ENCODE assay signal across 17 cellular contexts in genomic region chr5:149496166-149496565, GRCh38. TPM values are rescaled to one million over a fixed set of nuclear protein-coding genes. Genes with fewer than 3 reads are reported as not detected.
DNase-seq lines count a peak whose midpoint lies in the region; ATAC-seq, FAIRE-seq and TF ChIP-seq lines count a peak whose summit lies in the region.
"Had no signal": no experiment of that assay in that cellular context is flagged by ENCODE, and none has a peak within 500 bp of the region (broad histone marks: within the 10 kb centered on the region; RNA-seq: fewer than 3 reads in every experiment).

No MANE protein-coding gene starts in this region.

- FAIRE-seq in K562 (lab: Jason Lieb, UNC), result no peak
- no peak for FAIRE-seq in GM12892 (lab: Jason Lieb, UNC)

- H3K4me1 Mint-ChIP-seq in GM23338, result peaks cover 48% of the 10 kb centered on the region
- H3K4me1 Mint-ChIP-seq in natural killer cell treated with Interleukin-12 subunit alpha and Interleukin-12 subunit beta and Interleukin-15 and Interleukin-18, amount 100 ng/mL, for 72 hours (ENCODE audit: low read depth in 2 of 2), result peaks cover 0 to under 1% of the 10 kb centered on the region in 2 donors
- H3K4me1 Mint-ChIP-seq: central memory CD8-positive, alpha-beta T cell had no signal

- CTCF ChIA-PET in K562 (lab: Yijun Ruan, JAX; ENCODE audit: low intra/inter-chr PET ratio), result no interaction called here

- H3K4me2 ChIP-seq in GM23338 (peak overlapping the region; percentile 19), K562 (ENCODE audit: insufficient read depth, low read length) (no peak overlapping the region), mesenchymal stem cell (ENCODE audit: low read length, poor library complexity, severe bottlenecking) (no peak overlapping the region)

- ATAC-seq in GM23338 (no peak), K562 (no peak)
- ATAC-seq in natural killer cell treated with Interleukin-12 subunit alpha and Interleukin-12 subunit beta and Interleukin-15 and Interleukin-18, amount 100 ng/mL, for 72 hours, result no peak
- ATAC-seq: CD8-positive, alpha-beta T cell; Right ventricle myocardium inferior had no signal

- in situ Hi-C loops in K562 (cut with MboI) (no loop called here), ACHN (cut with HindIII; ENCODE audit: low pct_ligation_motif_present, low pct_unique_long_range_greater_than_20kb, low sequenced_read_pairs) (no loop called here)

- no peak overlapping the region for H3K4ac ChIP-seq in mesenchymal stem cell (ENCODE audit: low read depth in 1 of 2, low read length in 2 of 2)

- H3F3A ChIP-seq in GM23338 (replicated peaks; ENCODE audit: low read depth), result no peaks in the 10 kb centered on the region

- H3K27me3 Mint-ChIP-seq in GM23338 (ENCODE audit: insufficient read depth, low read depth, poor library complexity), result peaks cover 2% of the 10 kb centered on the region
- H3K27me3 Mint-ChIP-seq in natural killer cell treated with Interleukin-12 subunit alpha and Interleukin-12 subunit beta and Interleukin-15 and Interleukin-18, amount 100 ng/mL, for 72 hours, result no peaks in the 10 kb centered on the region
- H3K27me3 Mint-ChIP-seq: central memory CD8-positive, alpha-beta T cell had no signal

- no peak overlapping the region for H3K18ac ChIP-seq in mesenchymal stem cell (ENCODE audit: low read depth in 1 of 2, low read length in 2 of 2)

- peaks cover 53% of the 10 kb centered on the region for H3K36me3 Mint-ChIP-seq in GM23338 (ENCODE audit: low read depth)
- peaks cover 7% of the 10 kb centered on the region for H3K36me3 Mint-ChIP-seq in natural killer cell treated with Interleukin-12 subunit alpha and Interleukin-12 subunit beta and Interleukin-15 and Interleukin-18, amount 100 ng/mL, for 72 hours

- H3K9me3 ChIP-seq in K562 (replicated peaks; ENCODE audit: control insufficient read depth, insufficient read depth, low read depth, low read length) (no peaks in the 10 kb centered on the region), mesenchymal stem cell (ENCODE audit: control insufficient read depth, low read length) (no peaks in the 10 kb centered on the region)

- H3K4me1 ChIP-seq in GM23338 (ENCODE audit: insufficient read depth), result peaks cover 43% of the 10 kb centered on the region
- no peaks in the 10 kb centered on the region for H3K4me1 ChIP-seq in K562 (replicated peaks in 1 of 2; ENCODE audit: control insufficient read depth in 2 of 2, insufficient read depth in 2 of 2, low read length in 2 of 2)
- H3K4me1 ChIP-seq in mesenchymal stem cell (ENCODE audit: control insufficient read depth, insufficient read depth, low read depth, low read length), result peaks cover under 1% of the 10 kb centered on the region

- no peak overlapping the region for H2BK15ac ChIP-seq in mesenchymal stem cell (ENCODE audit: low read depth, poor library complexity, severe bottlenecking)

- no peak overlapping the region for H3K9ac ChIP-seq in K562 (ENCODE audit: insufficient read depth in 1 of 2, low read depth in 2 of 2, low read length in 2 of 2)
- peak overlapping the region; percentile 85 for H3K9ac ChIP-seq in mesenchymal stem cell (ENCODE audit: low read length)

- H2BK12ac ChIP-seq in mesenchymal stem cell (ENCODE audit: low read length in 2 of 2), result no peak overlapping the region

- no peak overlapping the region for H3K23ac ChIP-seq in mesenchymal stem cell (ENCODE audit: low read length in 2 of 2)

- intact Hi-C loops in K562 (cut with micrococcal nuclease), result no loop called here

- H2AFZ ChIP-seq in GM23338 (no peak overlapping the region), K562 (ENCODE audit: low read depth, low read length) (no peak overlapping the region), mesenchymal stem cell (ENCODE audit: low read depth, low read length) (no peak overlapping the region)

- TSS peak; percentile 11 for BruUV-seq in K562 (replicated peaks; lab: Mats Ljungman, UMichigan)

- no peak overlapping the region for H3K14ac ChIP-seq in mesenchymal stem cell (ENCODE audit: low read length in 2 of 2)

- TF ChIP-seq EP300 in K562 (IDR thresholded peaks at IDR 0.05; ENCODE audit: low read length), result no peak

- no peak overlapping the region for H4K8ac ChIP-seq in mesenchymal stem cell (ENCODE audit: low read length)

- DNase-seq in GM23338 (ENCODE audit: low spot score) (no peak), K562 (ENCODE audit: extremely low read depth in 1 of 4, low spot score in 3 of 4) (no peak), mesenchymal stem cell (no peak), ACHN (no peak), NCI-H82 treated with DMSO at 0.1 percent for 48 hours (lab: John Stamatoyannopoulos, UW; ENCODE audit: unreplicated experiment) (no peak), GM12892 (ENCODE audit: insufficient read length) (no peak)
- DNase-seq in natural killer cell treated with Interleukin-12 subunit alpha and Interleukin-12 subunit beta and Interleukin-15 and Interleukin-18, amount 100 ng/mL, for 72 hours (ENCODE audit: low spot score), result no peak
- DNase-seq: activated CD4-positive, alpha-beta T cell treated with anti-CD3 and anti-CD28 coated beads for 4 hours; amniotic stem cell; CD8-positive, alpha-beta T cell; DND-41; effector memory CD4-positive, alpha-beta T cell; NCI-H1417 treated with DMSO at 0.1 percent for 48 hours; NCI-H524 had no signal

- TF ChIP-seq POLR2A in K562 (conservative IDR thresholded peaks at IDR 0.05), result no peak
- no peak for TF ChIP-seq POLR2A in GM12892 (IDR thresholded peaks at IDR 0.05; ENCODE audit: low read depth, low read length)

- no peaks in the 10 kb centered on the region for H3K9me2 ChIP-seq in GM23338 (ENCODE audit: insufficient read depth)

- POLR2A ChIA-PET in K562 (lab: Yijun Ruan, JAX), result no interaction called here

- no peaks in the 10 kb centered on the region for H3K9me3 Mint-ChIP-seq in GM23338
- H3K9me3 Mint-ChIP-seq in natural killer cell treated with Interleukin-12 subunit alpha and Interleukin-12 subunit beta and Interleukin-15 and Interleukin-18, amount 100 ng/mL, for 72 hours, result no peaks in the 10 kb centered on the region
- H3K9me3 Mint-ChIP-seq: CD8-positive, alpha-beta T cell; central memory CD8-positive, alpha-beta T cell had no signal

- peak overlapping the region; percentile 92 for H3K27ac ChIP-seq in 22Rv1
- H3K27ac ChIP-seq in GM23338 (ENCODE audit: low read depth), result 0 out of 2 replicates have a peak overlapping the region, but pooled peaks have one; percentile 20
- no peak overlapping the region for H3K27ac ChIP-seq in K562 (ENCODE audit: extremely low read depth, low read depth, low read length)
- H3K27ac ChIP-seq in mesenchymal stem cell (ENCODE audit: low read length, poor library complexity, severe bottlenecking), result no peak overlapping the region

- H3K79me2 ChIP-seq in GM23338 (replicated peaks; ENCODE audit: insufficient read depth) (no peaks in the 10 kb centered on the region), K562 (ENCODE audit: control insufficient read depth, insufficient read depth, low read length) (no peaks in the 10 kb centered on the region)

- WGBS in K562 (ENCODE audit: insufficient coverage, low coverage, missing lambda C conversion rate), result 85% methylated on average over 1 of the region's 1 CpG
- WGBS in mesenchymal stem cell, result 93% methylated on average over 1 of the region's 1 CpG

- no peak overlapping the region for H4K91ac ChIP-seq in mesenchymal stem cell (ENCODE audit: low read length)

- no peaks in the 10 kb centered on the region for H3K9me1 ChIP-seq in K562 (ENCODE audit: control insufficient read depth, insufficient read depth, low read length)

- H3K79me1 ChIP-seq in mesenchymal stem cell (replicated peaks; ENCODE audit: low read length, poor library complexity, severe bottlenecking), result peaks cover 1% of the 10 kb centered on the region

- peak overlapping the region; percentile 70 for H3K27ac Mint-ChIP-seq in GM23338
- H3K27ac Mint-ChIP-seq in natural killer cell treated with Interleukin-12 subunit alpha and Interleukin-12 subunit beta and Interleukin-15 and Interleukin-18, amount 100 ng/mL, for 72 hours, result no peak overlapping the region
- H3K27ac Mint-ChIP-seq: CD8-positive, alpha-beta T cell had no signal

- H3K36me3 ChIP-seq in GM23338 (ENCODE audit: insufficient read depth), result peaks cover 8% of the 10 kb centered on the region; the same call in 1 of the 2 replicates
- H3K36me3 ChIP-seq in K562 (ENCODE audit: control insufficient read depth, insufficient read depth, low read length), result peaks cover 69% of the 10 kb centered on the region
- peaks cover 3 to 82% of the 10 kb centered on the region in 2 experiments for H3K36me3 ChIP-seq in mesenchymal stem cell (ENCODE audit: control insufficient read depth in 1 of 2, insufficient read depth in 2 of 2, low read depth in 1 of 2, low read length in 2 of 2)

- H3K4me3 Mint-ChIP-seq in GM23338, result no peak overlapping the region
- H3K4me3 Mint-ChIP-seq in natural killer cell treated with Interleukin-12 subunit alpha and Interleukin-12 subunit beta and Interleukin-15 and Interleukin-18, amount 100 ng/mL, for 72 hours, result no peak overlapping the region
- H3K4me3 Mint-ChIP-seq: CD8-positive, alpha-beta T cell; central memory CD8-positive, alpha-beta T cell had no signal

- no peak overlapping the region for H2BK5ac ChIP-seq in mesenchymal stem cell (ENCODE audit: low read depth, low read length, poor library complexity, severe bottlenecking)

- no peaks in the 10 kb centered on the region for H3K27me3 ChIP-seq in GM23338 (ENCODE audit: insufficient read depth)
- no peaks in the 10 kb centered on the region for H3K27me3 ChIP-seq in K562 (ENCODE audit: control insufficient read depth in 2 of 2, insufficient read depth in 2 of 2, low read length in 2 of 2)
- no peaks in the 10 kb centered on the region for H3K27me3 ChIP-seq in mesenchymal stem cell (ENCODE audit: control insufficient read depth in 1 of 2, insufficient read depth in 1 of 2, low read length in 2 of 2)

- H3K4me3 ChIP-seq in GM23338 (no peak overlapping the region), K562 (no peak overlapping the region), mesenchymal stem cell (ENCODE audit: insufficient read depth in 1 of 2, low read depth in 1 of 2, low read length in 2 of 2) (no peak overlapping the region)

- TF ChIP-seq CTCF in 22Rv1 (IDR thresholded peaks at IDR 0.05) (no peak), GM23338 (conservative IDR thresholded peaks at IDR 0.05; ENCODE audit: low read depth in 2 of 2) (no peak), K562 (IDR thresholded peaks at IDR 0.05 in 2 of 3, conservative IDR thresholded peaks at IDR 0.05 in 1 of 3; ENCODE audit: insufficient read depth in 2 of 3, low read depth in 1 of 3, low read length in 3 of 3) (no peak)

- H2BK120ac ChIP-seq in mesenchymal stem cell (ENCODE audit: low read depth, low read length), result no peak overlapping the region

- H4K20me1 ChIP-seq in GM23338 (replicated peaks; ENCODE audit: insufficient read depth) (no peaks in the 10 kb centered on the region), K562 (replicated peaks; ENCODE audit: control insufficient read depth, insufficient read depth, low read length) (no peaks in the 10 kb centered on the region)

- no peak for TF ChIP-seq RAD21 in K562 (CRISPR knock-in tag; conservative IDR thresholded peaks at IDR 0.05 in 1 of 2, IDR thresholded peaks at IDR 0.05 in 1 of 2)

- no peak overlapping the region for H2AK5ac ChIP-seq in mesenchymal stem cell (ENCODE audit: low read length, severe bottlenecking)

RNA-seq across cellular contexts. Expression of gene CSNK1A1, which starts 55.1 kb away (rescaled TPM):
- total RNA-seq in GM23338 (2014; rRNA removed; shearing (Covaris generic)), result 233 and 235 TPM in 2 replicates
- 110 and 114 TPM in 2 replicates for polyA plus RNA-seq in GM23338 (2016; fragmentation: Nextera tagmentation; extraction: Ambion mirVana)
- 130 and 191 TPM in 2 replicates for total RNA-seq in K562 (2011; cell fraction: chromatin; rRNA removed; ENCODE audit: low replicate concordance)
- 70.5 and 71.3 TPM in 2 replicates for total RNA-seq in K562 (2011; cell fraction: nucleolus; rRNA removed)
- total RNA-seq in K562 (2011; cell fraction: nucleoplasm; rRNA removed), result 97.4 and 136 TPM in 2 replicates
- 196 TPM in 2 replicates for total RNA-seq in K562 (2014; rRNA removed)
- total RNA-seq in K562 (2014; rRNA removed; fragmentation: Illumina TruSeq; extraction: Trizol), result 192 and 220 TPM in 2 replicates
- total RNA-seq in K562 (2015; rRNA removed; fragmentation: Illumina TruSeq; extraction: Trizol), result 141 and 154 TPM in 2 replicates
- total RNA-seq in K562 (2021), result 186 and 196 TPM in 2 replicates
- polyA plus RNA-seq in K562 (2011; rRNA removed), result 138 and 185 TPM in 2 replicates
- polyA plus RNA-seq in K562 (2011; cell fraction: cytosol; rRNA removed), result 64.6 and 80.0 TPM in 2 replicates
- 60.4 and 64.4 TPM in 2 replicates for polyA plus RNA-seq in K562 (2011; cell fraction: nucleus; rRNA removed)
- polyA plus RNA-seq in K562 (2012), result 86.1 and 129 TPM in 2 replicates
- polyA plus RNA-seq in K562 (2014; fragmentation: Illumina TruSeq; extraction: Trizol), result 120 and 133 TPM in 2 replicates
- 10 to 100 TPM; 49.1 to 63.3 TPM for polyA plus RNA-seq in K562 (2014; fragmentation: Nextera tagmentation; extraction: Ambion mirVana)
- polyA plus RNA-seq in K562 (2014; rRNA removed), result 116 and 117 TPM in 2 replicates
- polyA minus RNA-seq in K562 (2011; rRNA and poly(A)+ RNA removed), result 262 and 295 TPM in 2 replicates
- polyA minus RNA-seq in K562 (2011; cell fraction: cytosol; rRNA and poly(A)+ RNA removed), result 105 and 106 TPM in 2 replicates
- 88.7 and 149 TPM in 2 replicates for polyA minus RNA-seq in K562 (2011; cell fraction: nucleus; rRNA and poly(A)+ RNA removed)
- polyA plus RNA-seq in mesenchymal stem cell (2013, experiment 1 of 2), result 211 TPM
- polyA plus RNA-seq in mesenchymal stem cell (2013, experiment 2 of 2), result 208 TPM
- 100 to 1,000 TPM; 173 to 237 TPM for total RNA-seq in natural killer cell treated with Interleukin-12 subunit alpha and Interleukin-12 subunit beta and Interleukin-15 and Interleukin-18, amount 100 ng/mL, for 72 hours
- polyA plus RNA-seq in GM12892 (2012; ENCODE audit: missing spikeins), result 69.0 TPM

Comparison
In these comparisons a context has a peak if more than half of its experiments do, and no peak if none do; other contexts are left out.
1. H3K27ac ChIP-seq: peak in 22Rv1 (single experiment) and GM23338 (single experiment); none in K562 (single experiment) and mesenchymal stem cell (single experiment).